In the genomic region with DNA sequence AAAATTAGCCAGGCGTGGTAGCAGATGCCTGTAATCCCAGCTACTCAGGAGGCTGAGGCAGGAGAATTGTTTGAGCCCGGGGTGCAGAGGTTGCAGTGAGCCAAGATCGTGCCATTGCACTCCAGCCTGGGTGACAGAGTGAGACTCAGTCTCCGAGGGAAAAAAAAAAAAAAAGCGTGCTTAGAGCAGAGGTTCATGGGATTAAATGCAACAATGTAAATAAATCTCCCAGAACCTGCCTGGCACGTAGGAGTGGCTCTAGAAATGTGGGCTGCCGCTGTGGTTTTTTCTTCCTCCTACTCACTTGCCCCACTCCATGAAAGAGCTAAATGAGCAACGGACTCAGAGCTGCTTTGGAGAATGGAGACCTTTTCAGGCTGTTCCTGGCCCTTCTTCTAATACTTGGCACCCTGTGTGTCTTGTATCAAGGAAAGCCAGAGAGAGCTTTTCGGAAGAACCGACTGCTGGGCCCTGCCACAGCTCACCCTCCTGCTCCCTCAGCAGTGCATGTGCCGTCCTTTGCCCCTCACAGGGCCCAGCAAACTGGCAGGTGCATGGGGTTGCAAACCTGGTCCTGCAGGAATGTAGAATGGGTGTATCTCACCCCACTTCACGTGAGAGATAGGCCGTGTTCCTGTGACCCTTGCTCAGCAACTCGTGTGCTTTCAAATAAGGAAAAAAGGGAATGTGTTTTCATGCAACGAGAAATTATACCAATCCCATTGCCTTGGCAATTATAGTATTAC, we compare ENCODE assay signal across 1 cellular context.
TF ChIP-seq lines count a peak whose summit lies in the region.

No MANE protein-coding gene starts in this region.

TF ChIP-seq in K562, 482 proteins besides CTCF, POLR2A, EP300 and RAD21 (continued from another document):
- TF ChIP-seq ZBTB49 (CRISPR knock-in tag; IDR thresholded peaks at IDR 0.05; ENCODE audit: borderline replicate concordance) (no peak), ZNF436 (CRISPR knock-in tag; IDR thresholded peaks at IDR 0.05) (no peak), HMG20B (CRISPR knock-in tag; IDR thresholded peaks at IDR 0.05) (no peak), MTF1 (CRISPR knock-in tag; IDR thresholded peaks at IDR 0.05; ENCODE audit: borderline replicate concordance) (no peak), KAT8 (IDR thresholded peaks at IDR 0.05; ENCODE audit: low read depth) (no peak), ZNF583 (CRISPR knock-in tag; IDR thresholded peaks at IDR 0.05) (0 out of 2 replicates have a peak, but pooled peaks have one; percentile 4), CTCFL (IDR thresholded peaks at IDR 0.05; ENCODE audit: borderline replicate concordance, insufficient read depth, low read depth, low read length, poor library complexity, severe bottlenecking) (no peak), HDGF (IDR thresholded peaks at IDR 0.05) (0 out of 2 replicates have a peak, but pooled peaks have one; percentile 62), MXI1 (IDR thresholded peaks at IDR 0.05; ENCODE audit: low read depth, low read length) (no peak), THRA (IDR thresholded peaks at IDR 0.05) (no peak), SP1 (CRISPR knock-in tag; IDR thresholded peaks at IDR 0.05) (no peak), KLF16 (IDR thresholded peaks at IDR 0.05) (no peak), CBFA2T3 (IDR thresholded peaks at IDR 0.05) (peak; percentile 31; the same call in 1 of the 2 replicates), ZNF282 (CRISPR knock-in tag; IDR thresholded peaks at IDR 0.05) (no peak), RB1 (IDR thresholded peaks at IDR 0.05; ENCODE audit: low read depth) (no peak), ESRRA (IDR thresholded peaks at IDR 0.05; ENCODE audit: borderline replicate concordance, low read depth) (no peak)
- TF ChIP-seq, protein P1, sequence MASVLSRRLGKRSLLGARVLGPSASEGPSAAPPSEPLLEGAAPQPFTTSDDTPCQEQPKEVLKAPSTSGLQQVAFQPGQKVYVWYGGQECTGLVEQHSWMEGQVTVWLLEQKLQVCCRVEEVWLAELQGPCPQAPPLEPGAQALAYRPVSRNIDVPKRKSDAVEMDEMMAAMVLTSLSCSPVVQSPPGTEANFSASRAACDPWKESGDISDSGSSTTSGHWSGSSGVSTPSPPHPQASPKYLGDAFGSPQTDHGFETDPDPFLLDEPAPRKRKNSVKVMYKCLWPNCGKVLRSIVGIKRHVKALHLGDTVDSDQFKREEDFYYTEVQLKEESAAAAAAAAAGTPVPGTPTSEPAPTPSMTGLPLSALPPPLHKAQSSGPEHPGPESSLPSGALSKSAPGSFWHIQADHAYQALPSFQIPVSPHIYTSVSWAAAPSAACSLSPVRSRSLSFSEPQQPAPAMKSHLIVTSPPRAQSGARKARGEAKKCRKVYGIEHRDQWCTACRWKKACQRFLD (CRISPR knock-in tag; IDR thresholded peaks at IDR 0.05) = 0 out of 2 replicates have a peak, but pooled peaks have one; percentile 9
- TF ChIP-seq, protein P2, sequence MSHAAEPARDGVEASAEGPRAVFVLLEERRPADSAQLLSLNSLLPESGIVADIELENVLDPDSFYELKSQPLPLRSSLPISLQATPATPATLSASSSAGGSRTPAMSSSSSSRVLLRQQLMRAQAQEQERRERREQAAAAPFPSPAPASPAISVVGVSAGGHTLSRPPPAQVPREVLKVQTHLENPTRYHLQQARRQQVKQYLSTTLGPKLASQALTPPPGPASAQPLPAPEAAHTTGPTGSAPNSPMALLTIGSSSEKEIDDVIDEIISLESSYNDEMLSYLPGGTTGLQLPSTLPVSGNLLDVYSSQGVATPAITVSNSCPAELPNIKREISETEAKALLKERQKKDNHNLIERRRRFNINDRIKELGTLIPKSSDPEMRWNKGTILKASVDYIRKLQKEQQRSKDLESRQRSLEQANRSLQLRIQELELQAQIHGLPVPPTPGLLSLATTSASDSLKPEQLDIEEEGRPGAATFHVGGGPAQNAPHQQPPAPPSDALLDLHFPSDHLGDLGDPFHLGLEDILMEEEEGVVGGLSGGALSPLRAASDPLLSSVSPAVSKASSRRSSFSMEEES (CRISPR knock-in tag; IDR thresholded peaks at IDR 0.05) = no peak
